Comparison of ENCODE assay signal across 9 cellular contexts in the genomic region with DNA sequence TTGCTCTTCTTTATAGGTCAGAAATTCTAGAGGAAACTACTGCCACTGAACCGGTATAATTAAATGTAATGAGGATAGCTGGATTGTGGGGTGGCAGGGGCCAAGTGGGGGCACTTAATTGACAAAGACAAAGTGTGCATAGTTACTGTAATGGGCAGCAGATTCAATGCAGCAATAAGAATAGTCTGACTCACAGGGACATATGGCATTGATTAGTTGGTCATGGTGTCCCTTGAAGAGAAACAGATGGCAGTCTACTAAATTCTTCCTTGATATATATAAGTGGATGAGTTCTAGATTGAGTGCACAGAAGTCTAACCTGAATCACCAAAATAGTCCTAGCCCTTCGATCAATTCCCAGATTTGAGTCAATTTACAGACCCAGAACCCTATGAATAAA. TPM values are rescaled to one million over a fixed set of nuclear protein-coding genes. Genes with fewer than 3 reads are reported as not detected.
A peak's percentile ranks its signal among the peaks of the same experiment; 100 is the strongest.
DNase-seq lines count a peak whose midpoint lies in the region; ATAC-seq and TF ChIP-seq lines count a peak whose summit lies in the region.
"Had no signal": no experiment of that assay in that cellular context is flagged by ENCODE, and none has a peak within 500 bp of the region (broad histone marks: within the 10 kb centered on the region; RNA-seq: fewer than 3 reads in every experiment).

No MANE protein-coding gene starts in this region.

- in situ Hi-C loops in astrocyte of the spinal cord (cut with HindIII; ENCODE audit: low sequenced_read_pairs), result no loop called here

- CTCF ChIA-PET in naive thymus-derived CD4-positive, alpha-beta T cell (lab: Charles Lee), result interaction anchor here (0.9 kb wide), 1 partner anchor 94 kb away, joined by 4 read pairs; no protein-coding TSS in a partner anchor

- intact Hi-C loops in naive thymus-derived CD4-positive, alpha-beta T cell (cut with micrococcal nuclease), result no loop called here
- intact Hi-C loops in left colon (cut with DNase I, micrococcal nuclease), result no loop called here

- H3K27me3 ChIP-seq in CD4-positive, CD25-positive, alpha-beta regulatory T cell (ENCODE audit: control insufficient read depth, insufficient read depth, low read length), result no peaks in the 10 kb centered on the region
- no peaks in the 10 kb centered on the region for H3K27me3 ChIP-seq in naive thymus-derived CD4-positive, alpha-beta T cell (ENCODE audit: control insufficient read depth in 2 of 2, insufficient read depth in 2 of 2, low read length in 2 of 2)

- peaks cover 3% of the 10 kb centered on the region for H3K36me3 ChIP-seq in CD4-positive, CD25-positive, alpha-beta regulatory T cell (ENCODE audit: control insufficient read depth, insufficient read depth, low read length)
- peaks cover 0 to 4% (median 0%) of the 10 kb centered on the region in 3 experiments for H3K36me3 ChIP-seq in naive thymus-derived CD4-positive, alpha-beta T cell (ENCODE audit: control insufficient read depth in 2 of 3, insufficient read depth in 3 of 3, low read length in 3 of 3)

- peak overlapping the region; percentile 91 for H3K4me3 ChIP-seq in CD4-positive, CD25-positive, alpha-beta regulatory T cell (ENCODE audit: low read depth, low read length)
- peak overlapping the region; percentile 10 for H3K4me3 ChIP-seq in astrocyte of the spinal cord (ENCODE audit: low read depth, low read length)
- peak overlapping the region; percentile 98 for H3K4me3 ChIP-seq in naive thymus-derived CD4-positive, alpha-beta T cell (ENCODE audit: low read length)

- H3K36me3 Mint-ChIP-seq in CD4-positive, CD25-positive, alpha-beta regulatory T cell, result peaks cover 14% of the 10 kb centered on the region
- H3K36me3 Mint-ChIP-seq in IgD-negative memory B cell, result peaks cover 2% of the 10 kb centered on the region
- peaks cover 0 to 48% (median 9%) of the 10 kb centered on the region in 5 donors for H3K36me3 Mint-ChIP-seq in naive thymus-derived CD4-positive, alpha-beta T cell

- POLR2A ChIA-PET in naive thymus-derived CD4-positive, alpha-beta T cell (lab: Charles Lee), result no interaction called here

- peaks cover 4% of the 10 kb centered on the region for H3K27me3 Mint-ChIP-seq in CD4-positive, CD25-positive, alpha-beta regulatory T cell
- H3K27me3 Mint-ChIP-seq in IgD-negative memory B cell, result peaks cover 3% of the 10 kb centered on the region
- H3K27me3 Mint-ChIP-seq in naive thymus-derived CD4-positive, alpha-beta T cell, result no peaks in the 10 kb centered on the region
- H3K27me3 Mint-ChIP-seq: dendritic cell treated with granulocyte-macrophage colony-stimulating factor and Interleukin-4, amounts not matched to agents 40 ng/mL and 50 ng/mL, for 4 days had no signal

- H3K27ac ChIP-seq in CD4-positive, CD25-positive, alpha-beta regulatory T cell (ENCODE audit: insufficient read depth, low read length, poor library complexity, severe bottlenecking), result no peak overlapping the region
- H3K27ac ChIP-seq in naive thymus-derived CD4-positive, alpha-beta T cell (ENCODE audit: low read depth, low read length), result no peak overlapping the region

- no peak for DNase-seq in CD4-positive, CD25-positive, alpha-beta regulatory T cell
- DNase-seq in astrocyte of the spinal cord (ENCODE audit: low read depth, low spot score) (peak; percentile 28), RKO (ENCODE audit: low spot score) (no peak), left colon (no peak)
- DNase-seq in naive thymus-derived CD4-positive, alpha-beta T cell, result no peak

- no peaks in the 10 kb centered on the region for H3K9me3 ChIP-seq in CD4-positive, CD25-positive, alpha-beta regulatory T cell (ENCODE audit: control insufficient read depth in 2 of 2, low read length in 2 of 2)
- no peaks in the 10 kb centered on the region for H3K9me3 ChIP-seq in naive thymus-derived CD4-positive, alpha-beta T cell (ENCODE audit: control insufficient read depth in 2 of 3, low read length in 3 of 3)

- peak overlapping the region; percentile 91 to 99 (median 94) for H3K4me3 Mint-ChIP-seq in CD4-positive, CD25-positive, alpha-beta regulatory T cell
- H3K4me3 Mint-ChIP-seq in IgD-negative memory B cell, result peak overlapping the region in 3 of 4 donors; percentile 18 to 95 (median 80)
- H3K4me3 Mint-ChIP-seq in naive thymus-derived CD4-positive, alpha-beta T cell, result peak overlapping the region in 9 of 10 donors; percentile 82 to 97 (median 94)

- H3K27ac Mint-ChIP-seq in CD4-positive, CD25-positive, alpha-beta regulatory T cell, result no peak overlapping the region
- no peak overlapping the region for H3K27ac Mint-ChIP-seq in IgD-negative memory B cell
- H3K27ac Mint-ChIP-seq in naive thymus-derived CD4-positive, alpha-beta T cell, result no peak overlapping the region
- H3K27ac Mint-ChIP-seq: dendritic cell treated with granulocyte-macrophage colony-stimulating factor and Interleukin-4, amounts not matched to agents 40 ng/mL and 50 ng/mL, for 4 days had no signal

- no peaks in the 10 kb centered on the region for H3K9me3 Mint-ChIP-seq in CD4-positive, CD25-positive, alpha-beta regulatory T cell
- H3K9me3 Mint-ChIP-seq in IgD-negative memory B cell, result no peaks in the 10 kb centered on the region
- peaks cover 0 to 2% (median 0%) of the 10 kb centered on the region in 11 donors for H3K9me3 Mint-ChIP-seq in naive thymus-derived CD4-positive, alpha-beta T cell
- H3K9me3 Mint-ChIP-seq: dendritic cell treated with granulocyte-macrophage colony-stimulating factor and Interleukin-4, amounts not matched to agents 40 ng/mL and 50 ng/mL, for 4 days had no signal

- H3K4me1 Mint-ChIP-seq in CD4-positive, CD25-positive, alpha-beta regulatory T cell, result peaks cover 0 to 77% (median 61%) of the 10 kb centered on the region in 4 donors
- H3K4me1 Mint-ChIP-seq in IgD-negative memory B cell, result peaks cover 14 to 46% (median 23%) of the 10 kb centered on the region in 3 donors
- H3K4me1 Mint-ChIP-seq in naive thymus-derived CD4-positive, alpha-beta T cell, result peaks cover 49 to 77% (median 68%) of the 10 kb centered on the region in 7 donors

- peaks cover 42% of the 10 kb centered on the region for H3K4me1 ChIP-seq in CD4-positive, CD25-positive, alpha-beta regulatory T cell (ENCODE audit: control insufficient read depth, insufficient read depth, low read length, poor library complexity, severe bottlenecking)
- peaks cover 22 to 38% of the 10 kb centered on the region in 2 donors for H3K4me1 ChIP-seq in naive thymus-derived CD4-positive, alpha-beta T cell (ENCODE audit: control insufficient read depth in 2 of 2, insufficient read depth in 2 of 2, low read length in 2 of 2)

- TF ChIP-seq CTCF in astrocyte of the spinal cord (IDR thresholded peaks at IDR 0.05; ENCODE audit: low read depth, low read length), result no peak

- ATAC-seq in CD4-positive, CD25-positive, alpha-beta regulatory T cell (ENCODE audit: low read depth in 2 of 2), result no peak
- no peak for ATAC-seq in naive thymus-derived CD4-positive, alpha-beta T cell
- ATAC-seq in GM18907 (IDR thresholded peaks at IDR 0.05; ENCODE audit: unreplicated experiment), result no peak
- no peak for ATAC-seq in left colon
- ATAC-seq in HG03571 (IDR thresholded peaks at IDR 0.05; ENCODE audit: unreplicated experiment), result no peak

RNA-seq across cellular contexts. Expression of a gene that starts 3.1 kb away (rescaled TPM):
- 15.8 TPM for total RNA-seq in CD4-positive, CD25-positive, alpha-beta regulatory T cell
- polyA plus RNA-seq in CD4-positive, CD25-positive, alpha-beta regulatory T cell, result 10 to 100 TPM in 1 of 4 donors, 1 to 10 TPM in 3; 9.2 to 10.6 (median 9.3) TPM
- 7.4 TPM for polyA plus RNA-seq in IgD-negative memory B cell
- 10 to 100 TPM in 3 of 5 experiments, 1 to 10 TPM in 2; 9.7 to 19.7 (median 18.1) TPM for total RNA-seq in naive thymus-derived CD4-positive, alpha-beta T cell
- 10 to 100 TPM in 1 of 2 donors, 1 to 10 TPM in 1; 7.3 to 11.4 TPM for polyA plus RNA-seq in naive thymus-derived CD4-positive, alpha-beta T cell
- 1 to 10 TPM; 7.9 to 9.0 TPM for total RNA-seq in left colon

RNA-seq across cellular contexts. Expression of a gene that starts 3.8 kb away (rescaled TPM):
- 2.2 TPM for total RNA-seq in CD4-positive, CD25-positive, alpha-beta regulatory T cell
- polyA plus RNA-seq in CD4-positive, CD25-positive, alpha-beta regulatory T cell, result 1 to 10 TPM in 2 of 4 donors, under 1 TPM in 2; 0.76 to 1.4 (median 1.1) TPM
- polyA plus RNA-seq in IgD-negative memory B cell, result 1.5 TPM
- total RNA-seq in naive thymus-derived CD4-positive, alpha-beta T cell, result 1 to 10 TPM; 2.4 to 8.7 (median 4.7) TPM
- 1 to 10 TPM; 1.1 to 2.2 TPM for polyA plus RNA-seq in naive thymus-derived CD4-positive, alpha-beta T cell
- 1 to 10 TPM; 3.2 to 3.7 TPM for total RNA-seq in left colon

RNA-seq across cellular contexts. Expression of a gene that starts 31.5 kb away (rescaled TPM):
- not detected for total RNA-seq in CD4-positive, CD25-positive, alpha-beta regulatory T cell
- not detected for polyA plus RNA-seq in CD4-positive, CD25-positive, alpha-beta regulatory T cell
- polyA plus RNA-seq in IgD-negative memory B cell, result not detected
- not detected for total RNA-seq in naive thymus-derived CD4-positive, alpha-beta T cell
- polyA plus RNA-seq in naive thymus-derived CD4-positive, alpha-beta T cell, result not detected
- not detected for total RNA-seq in left colon

Comparison
In these comparisons a context has a peak if more than half of its experiments do, and no peak if none do; other contexts are left out.
1. H3K4me3 ChIP-seq: peak in every context shown above with its lines; median percentile 98 in naive thymus-derived CD4-positive, alpha-beta T cell; 91 in CD4-positive, CD25-positive, alpha-beta regulatory T cell; 10 in astrocyte of the spinal cord.